23 cellular contexts compared by ENCODE assay signal in genomic region chr4:20403317-20403716, GRCh38.
DNase-seq lines count a peak whose midpoint lies in the region; ATAC-seq lines count a peak whose summit lies in the region.
"Had no signal": no experiment of that assay in that cellular context is flagged by ENCODE, and none has a peak within 500 bp of the region (broad histone marks: within the 10 kb centered on the region; RNA-seq: fewer than 3 reads in every experiment).

No MANE protein-coding gene starts in this region.

- DNase-seq in NAMALWA (ENCODE audit: low spot score) (peak; percentile 65), sciatic nerve (ENCODE audit: low spot score) (no peak), mesenteric fat pad (ENCODE audit: low spot score) (no peak), NCI-H69 (lab: John Stamatoyannopoulos, UW) (no peak), NK-92 (lab: John Stamatoyannopoulos, UW; ENCODE audit: unreplicated experiment) (no peak)
- DNase-seq: activated CD4-positive, alpha-beta memory T cell treated with anti-CD3 and anti-CD28 coated beads, Interleukin-2, amount 10 ng/mL, durations not matched to agents 7 days and 5 days; activated naive CD4-positive, alpha-beta T cell; activated T-cell treated with anti-CD3 and anti-CD28 coated beads, Interleukin-2, amount 50 U/mL, for 1 hour; amygdala; DND-41; foreskin fibroblast; IMR-90; naive thymus-derived CD4-positive, alpha-beta T cell; NCI-H1930; NCI-H446; ovary; PC-3; right lobe of liver; thyroid gland had no signal

- intact Hi-C loops in sciatic nerve (cut with DNase I), result no loop called here

- ATAC-seq in GM18861 (IDR thresholded peaks at IDR 0.05; ENCODE audit: unreplicated experiment), result peak; percentile 55
- ATAC-seq in GM21723 (IDR thresholded peaks at IDR 0.05; ENCODE audit: unreplicated experiment), result peak; percentile 59
- ATAC-seq in sciatic nerve, result peak; percentile 20
- ATAC-seq: naive thymus-derived CD4-positive, alpha-beta T cell; PC-3; right lobe of liver; stimulated activated effector memory CD8-positive, alpha-beta T cell treated with anti-CD3 and anti-CD28 coated beads, Interleukin-12 subunit alpha, Interleukin-12 subunit beta, amount 100 ng/mL, for 72 hours; WTC11 had no signal
